Comparison of ENCODE assay signal across 8 cellular contexts in genomic region chr9:131530546-131530929, GRCh38. TPM values are rescaled to one million over a fixed set of nuclear protein-coding genes. Genes with fewer than 3 reads are reported as not detected.
DNase-seq lines count a peak whose midpoint lies in the region; ATAC-seq and TF ChIP-seq lines count a peak whose summit lies in the region.

No MANE protein-coding gene starts in this region.

- H3K9me3 Mint-ChIP-seq in activated naive CD4-positive, alpha-beta T cell treated with anti-CD3 and anti-CD28 coated beads, Interleukin-2, amount 10 ng/mL, durations not matched to agents 7 days and 5 days = no peaks in the 10 kb centered on the region

- TF ChIP-seq CTCF in gastrocnemius medialis (IDR thresholded peaks at IDR 0.05 in 4 of 5, conservative IDR thresholded peaks at IDR 0.05 in 1 of 5) = peak in 2 of 5 experiments; percentile 21 to 33

- H3K36me3 ChIP-seq in gastrocnemius medialis = peaks cover 0 to 44% of the 10 kb centered on the region in 2 donors

- H3K4me3 ChIP-seq in gastrocnemius medialis = peak overlapping the region; percentile 76 to 99 (median 85)

- no peaks in the 10 kb centered on the region for H3K27me3 Mint-ChIP-seq in activated naive CD4-positive, alpha-beta T cell treated with anti-CD3 and anti-CD28 coated beads, Interleukin-2, amount 10 ng/mL, durations not matched to agents 7 days and 5 days

- peak; percentile 34 for DNase-seq in NCI-H748 (lab: John Stamatoyannopoulos, UW; ENCODE audit: unreplicated experiment)
- no peak for DNase-seq in NCI-H748 treated with DMSO at 0.1 percent for 48 hours (lab: John Stamatoyannopoulos, UW)
- peak; percentile 15 for DNase-seq in KBM-7
- DNase-seq in activated naive CD4-positive, alpha-beta T cell treated with anti-CD3 and anti-CD28 coated beads, Interleukin-2, amount 10 ng/mL, durations not matched to agents 7 days and 5 days = peak; percentile 48
- peak; percentile 87 for DNase-seq in hepatic stellate cell (ENCODE audit: low spot score)
- DNase-seq in gastrocnemius medialis = peak in 1 of 2 donors; percentile 57
- no peak for DNase-seq in D341Med (ENCODE audit: low spot score)

- H3K4me1 Mint-ChIP-seq in activated naive CD4-positive, alpha-beta T cell treated with anti-CD3 and anti-CD28 coated beads, Interleukin-2, amount 10 ng/mL, durations not matched to agents 7 days and 5 days = peaks cover 38% of the 10 kb centered on the region

- intact Hi-C loops in gastrocnemius medialis (cut with DNase I; ENCODE audit: low total_unique reads) = no loop called here

- peaks cover 13 to 14% of the 10 kb centered on the region in 2 donors for H3K4me1 ChIP-seq in gastrocnemius medialis

- TF ChIP-seq POLR2A in gastrocnemius medialis (IDR thresholded peaks at IDR 0.05) = no peak

- CTCF ChIA-PET in activated naive CD4-positive, alpha-beta T cell treated with anti-CD3 and anti-CD28 coated beads, Interleukin-2, amount 10 ng/mL, durations not matched to agents 7 days and 5 days (lab: Charles Lee) = no interaction called here

- in situ Hi-C loops in KBM-7 (cut with MboI; ENCODE audit: low pct_unique_long_range_greater_than_20kb, low sequenced_read_pairs) (no loop called here), gastrocnemius medialis (cut with MboI; ENCODE audit: low sequenced_read_pairs in 4 of 4) (no loop called here)

- H3K9me3 ChIP-seq in gastrocnemius medialis = no peaks in the 10 kb centered on the region

- no peaks in the 10 kb centered on the region for H3K27me3 ChIP-seq in gastrocnemius medialis

- H3K36me3 Mint-ChIP-seq in activated naive CD4-positive, alpha-beta T cell treated with anti-CD3 and anti-CD28 coated beads, Interleukin-2, amount 10 ng/mL, durations not matched to agents 7 days and 5 days = peaks cover 26% of the 10 kb centered on the region

- ATAC-seq in GM21447 (IDR thresholded peaks at IDR 0.05; ENCODE audit: unreplicated experiment) (peak; percentile 23), gastrocnemius medialis (peak; percentile 29 to 34)

- peak overlapping the region; percentile 76 for H3K4me3 Mint-ChIP-seq in activated naive CD4-positive, alpha-beta T cell treated with anti-CD3 and anti-CD28 coated beads, Interleukin-2, amount 10 ng/mL, durations not matched to agents 7 days and 5 days

- H3K27ac Mint-ChIP-seq in activated naive CD4-positive, alpha-beta T cell treated with anti-CD3 and anti-CD28 coated beads, Interleukin-2, amount 10 ng/mL, durations not matched to agents 7 days and 5 days = peak overlapping the region; percentile 77

- peak overlapping the region; percentile 75 to 96 (median 88) for H3K27ac ChIP-seq in gastrocnemius medialis

RNA-seq across cellular contexts. Expression of gene UCK1, which starts 0.5 kb away (rescaled TPM):
- 10 to 100 TPM; 39.7 to 86.9 (median 43.9) TPM for total RNA-seq in gastrocnemius medialis

RNA-seq across cellular contexts. Expression of gene PRRT1B, which starts 14.8 kb away (rescaled TPM):
- not detected for total RNA-seq in gastrocnemius medialis

RNA-seq across cellular contexts. Expression of gene POMT1, which starts 27.8 kb away (rescaled TPM):
- total RNA-seq in gastrocnemius medialis = 10 to 100 TPM; 14.3 to 43.1 (median 32.2) TPM

Comparison
In these comparisons a context has a peak if more than half of its experiments do, and no peak if none do; other contexts are left out.
1. DNase-seq: peak in NCI-H748 (single experiment), KBM-7 (single experiment), activated naive CD4-positive, alpha-beta T cell treated with anti-CD3 and anti-CD28 coated beads, Interleukin-2, amount 10 ng/mL, durations not matched to agents 7 days and 5 days (single experiment) and hepatic stellate cell (single experiment); none in NCI-H748 treated with DMSO at 0.1 percent for 48 hours (single experiment) and D341Med (single experiment).